ENCODE assay signal across 17 cellular contexts in the genomic region with DNA sequence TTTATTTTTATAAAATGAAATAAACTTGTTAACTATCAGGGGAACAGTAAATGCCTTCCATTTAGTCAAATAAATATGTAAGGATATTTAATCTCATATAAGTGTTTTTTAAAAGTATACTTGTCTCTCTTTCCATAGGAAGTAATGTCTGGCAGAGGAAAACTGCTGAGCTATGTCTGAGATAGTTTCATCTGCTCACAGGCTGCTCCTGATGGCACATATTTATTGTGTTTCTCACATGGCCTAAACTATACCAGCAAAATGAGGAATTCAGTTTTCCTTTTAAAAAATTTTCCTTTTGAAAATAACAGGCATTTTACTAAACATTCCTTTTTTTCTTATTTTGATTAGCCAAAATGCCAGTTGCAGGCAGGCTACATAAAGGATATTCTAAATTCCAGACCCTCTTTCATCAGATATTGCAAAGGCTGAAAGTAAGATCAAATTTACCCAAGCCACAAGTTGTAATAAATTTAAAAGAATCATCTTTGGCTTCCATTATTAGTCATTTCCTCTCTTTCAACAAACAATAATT.
"Had no signal": no experiment of that assay in that cellular context is flagged by ENCODE, and none has a peak within 500 bp of the region (broad histone marks: within the 10 kb centered on the region; RNA-seq: fewer than 3 reads in every experiment).

No MANE protein-coding gene starts in this region.

- H3K9me3 Mint-ChIP-seq: activated naive CD4-positive, alpha-beta T cell treated with anti-CD3 and anti-CD28 coated beads, Interleukin-2, amount 50 U/mL, for 24 hours; central memory CD8-positive, alpha-beta T cell; memory B cell; natural killer cell treated with Interleukin-12 subunit alpha and Interleukin-12 subunit beta and Interleukin-15 and Interleukin-18, amount 100 ng/mL, for 72 hours; stimulated activated naive CD8-positive, alpha-beta T cell treated with anti-CD3 and anti-CD28 coated beads, Interleukin-15, Interleukin-2, amounts not matched to agents 100 ng/mL and 50 ng/mL, for 24 hours had no signal

- H3K36me3 ChIP-seq: gastroesophageal sphincter, left ventricle myocardium inferior, upper lobe of right lung had no signal

- H3K4me1 ChIP-seq: gastroesophageal sphincter, left ventricle myocardium inferior, upper lobe of right lung had no signal

- H3K4me3 Mint-ChIP-seq: activated CD8-positive, alpha-beta memory T cell treated with anti-CD3 and anti-CD28 coated beads, Interleukin-2, amount 10 ng/mL, durations not matched to agents 7 days and 5 days; activated naive CD4-positive, alpha-beta T cell treated with anti-CD3 and anti-CD28 coated beads, Interleukin-2, amount 50 U/mL, for 24 hours; central memory CD8-positive, alpha-beta T cell; memory B cell; natural killer cell treated with Interleukin-12 subunit alpha and Interleukin-12 subunit beta and Interleukin-15 and Interleukin-18, amount 100 ng/mL, for 72 hours; stimulated activated naive CD8-positive, alpha-beta T cell treated with anti-CD3 and anti-CD28 coated beads, Interleukin-15, Interleukin-2, amounts not matched to agents 100 ng/mL and 50 ng/mL, for 24 hours had no signal

- H3K4me1 Mint-ChIP-seq: activated CD8-positive, alpha-beta memory T cell treated with anti-CD3 and anti-CD28 coated beads, Interleukin-2, amount 10 ng/mL, durations not matched to agents 7 days and 5 days; activated naive CD4-positive, alpha-beta T cell treated with anti-CD3 and anti-CD28 coated beads, Interleukin-2, amount 50 U/mL, for 24 hours; central memory CD8-positive, alpha-beta T cell; memory B cell had no signal

- H3K36me3 Mint-ChIP-seq: activated CD8-positive, alpha-beta memory T cell treated with anti-CD3 and anti-CD28 coated beads, Interleukin-2, amount 10 ng/mL, durations not matched to agents 7 days and 5 days; activated naive CD4-positive, alpha-beta T cell treated with anti-CD3 and anti-CD28 coated beads, Interleukin-2, amount 50 U/mL, for 24 hours; memory B cell; natural killer cell treated with Interleukin-12 subunit alpha and Interleukin-12 subunit beta and Interleukin-15 and Interleukin-18, amount 100 ng/mL, for 72 hours had no signal

- H3K4me2 ChIP-seq: hepatocyte had no signal

- ATAC-seq: activated CD8-positive, alpha-beta memory T cell treated with anti-CD3 and anti-CD28 coated beads, Interleukin-2, amount 10 ng/mL, durations not matched to agents 7 days and 5 days; gastroesophageal sphincter; natural killer cell treated with Interleukin-12 subunit alpha and Interleukin-12 subunit beta and Interleukin-15 and Interleukin-18, amount 100 ng/mL, for 72 hours; upper lobe of right lung had no signal

- H3K4me3 ChIP-seq: coronary artery, gastroesophageal sphincter, hepatocyte, left ventricle myocardium inferior, upper lobe of right lung had no signal

- H3K27me3 ChIP-seq: gastroesophageal sphincter, hepatocyte, upper lobe of right lung had no signal

- H3K9me3 ChIP-seq: gastroesophageal sphincter, left ventricle myocardium inferior, upper lobe of right lung had no signal

- DNase-seq: activated CD4-positive, CD25-positive, alpha-beta regulatory T cell treated with anti-CD3 and anti-CD28 coated beads, Interleukin-2, amount 50 U/mL, for 72 hours; activated CD8-positive, alpha-beta memory T cell treated with anti-CD3 and anti-CD28 coated beads, Interleukin-2, amount 10 ng/mL, durations not matched to agents 7 days and 5 days; activated effector memory CD4-positive, alpha-beta T cell treated with anti-CD3 and anti-CD28 coated beads, Interleukin-2, amount 50 U/mL, for 16 hours; activated T-cell treated with anti-CD3 and anti-CD28 coated beads, Interleukin-2, amount 50 U/mL, for 1 hour; effector CD4-positive, alpha-beta T cell; left ventricle myocardium inferior; retina; stimulated activated CD4-positive, alpha-beta T cell treated with anti-CD3 and anti-CD28 coated beads, Interleukin-15, amount 100 ng/mL, for 24 hours; upper lobe of right lung had no signal

- H3K27ac Mint-ChIP-seq: activated CD8-positive, alpha-beta memory T cell treated with anti-CD3 and anti-CD28 coated beads, Interleukin-2, amount 10 ng/mL, durations not matched to agents 7 days and 5 days; activated naive CD4-positive, alpha-beta T cell treated with anti-CD3 and anti-CD28 coated beads, Interleukin-2, amount 50 U/mL, for 24 hours; memory B cell; natural killer cell treated with Interleukin-12 subunit alpha and Interleukin-12 subunit beta and Interleukin-15 and Interleukin-18, amount 100 ng/mL, for 72 hours; stimulated activated naive CD8-positive, alpha-beta T cell treated with anti-CD3 and anti-CD28 coated beads, Interleukin-15, Interleukin-2, amounts not matched to agents 100 ng/mL and 50 ng/mL, for 24 hours had no signal

- H3K27ac ChIP-seq: coronary artery, gastroesophageal sphincter, hepatocyte, left ventricle myocardium inferior, upper lobe of right lung had no signal
